19 cellular contexts compared by ENCODE assay signal in the genomic region with DNA sequence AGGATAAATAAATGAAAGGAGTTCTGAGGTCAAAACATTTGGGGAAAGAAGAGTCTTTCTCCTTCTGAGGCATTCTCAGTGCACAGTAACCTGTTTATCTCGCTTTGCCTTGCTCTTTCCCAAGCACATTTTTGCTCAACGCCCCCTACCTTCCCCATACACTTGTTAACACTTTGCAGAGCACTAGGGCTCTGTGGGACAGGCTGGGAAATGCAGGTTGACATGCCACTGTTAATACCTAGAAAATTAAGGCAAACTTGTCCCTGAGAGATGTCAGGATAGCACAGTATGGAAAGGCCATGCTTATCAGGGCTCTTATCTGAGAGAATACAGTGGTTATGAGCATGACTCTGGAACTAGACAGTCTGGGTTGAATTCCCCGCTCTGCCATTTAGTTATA.
"Had no signal": no experiment of that assay in that cellular context is flagged by ENCODE, and none has a peak within 500 bp of the region (broad histone marks: within the 10 kb centered on the region; RNA-seq: fewer than 3 reads in every experiment).

No MANE protein-coding gene starts in this region.

- H3K27me3 ChIP-seq: brain microvascular endothelial cell, colonic mucosa, thyroid gland, uterus had no signal

- H3K27ac Mint-ChIP-seq: T-helper 1 cell treated with Interleukin-12 subunit alpha and Interleukin-12 subunit beta and Interleukin-4 antibody, amounts not matched to agents 30 μg/mL and 1 μg/mL, for 36 hours had no signal

- H3K9me3 Mint-ChIP-seq: central memory CD8-positive, alpha-beta T cell; natural killer cell; T-helper 1 cell treated with Interleukin-12 subunit alpha and Interleukin-12 subunit beta and Interleukin-4 antibody, amounts not matched to agents 30 μg/mL and 1 μg/mL, for 36 hours had no signal

- H3K4me3 ChIP-seq: colonic mucosa, left ventricle myocardium inferior, thyroid gland, uterus had no signal

- H3K27me3 Mint-ChIP-seq: central memory CD8-positive, alpha-beta T cell had no signal

- H3K4me3 Mint-ChIP-seq: central memory CD8-positive, alpha-beta T cell; natural killer cell; T-helper 1 cell treated with Interleukin-12 subunit alpha and Interleukin-12 subunit beta and Interleukin-4 antibody, amounts not matched to agents 30 μg/mL and 1 μg/mL, for 36 hours had no signal

- H3K27ac ChIP-seq: brain microvascular endothelial cell, colonic mucosa, left ventricle myocardium inferior, thyroid gland, uterus, VCaP had no signal

- H3K4me1 ChIP-seq: colonic mucosa, thyroid gland, uterus had no signal

- H3K36me3 ChIP-seq: brain microvascular endothelial cell, colonic mucosa, left ventricle myocardium inferior, uterus had no signal

- H3K4me1 Mint-ChIP-seq: central memory CD8-positive, alpha-beta T cell had no signal

- H3K9me3 ChIP-seq: colonic mucosa, left ventricle myocardium inferior, thyroid gland, uterus had no signal

- DNase-seq: activated CD4-positive, alpha-beta T cell treated with anti-CD3 and anti-CD28 coated beads for 1 hour; anterior cingulate cortex; brain microvascular endothelial cell; colonic mucosa; erythroblast; foreskin melanocyte; hypothalamus; kidney glomerular epithelial cell; left ventricle myocardium inferior; mammary epithelial cell; natural killer cell; posterior cingulate gyrus; retina; stimulated activated naive CD4-positive, alpha-beta T cell; thyroid gland; uterus had no signal

- ATAC-seq: natural killer cell had no signal
